ENCODE assay signal across 8 cellular contexts in the genomic region with DNA sequence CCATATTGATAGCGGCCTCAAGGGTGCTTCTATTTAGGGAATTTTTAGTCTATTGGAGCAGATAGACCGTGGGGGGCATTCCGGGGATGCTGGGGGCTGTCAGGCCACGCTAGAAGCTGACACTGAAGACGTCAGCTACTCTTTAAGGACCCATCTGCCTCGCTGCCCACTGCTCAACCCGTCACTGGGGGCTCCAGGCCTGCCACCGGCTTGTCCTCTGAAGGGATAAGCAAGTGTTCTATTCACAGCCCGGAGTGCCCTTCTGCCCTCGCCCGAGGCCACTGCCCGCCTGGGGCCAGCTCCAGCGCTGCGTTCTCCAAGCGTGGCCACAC.
A peak's percentile ranks its signal among the peaks of the same experiment; 100 is the strongest.
DNase-seq lines count a peak whose midpoint lies in the region; ATAC-seq and TF ChIP-seq lines count a peak whose summit lies in the region.

No MANE protein-coding gene starts in this region.

- POLR2A ChIA-PET in RWPE1 (lab: Yijun Ruan, JAX; ENCODE audit: low non-redundant PET), result interaction anchor here (0.6 kb wide), 1 partner anchor 222 kb away, joined by 3 read pairs; no protein-coding TSS in a partner anchor

- DNase-seq in GM20000 (ENCODE audit: low spot score), result peak; percentile 5
- no peak for DNase-seq in RWPE1 (ENCODE audit: low spot score)
- DNase-seq in fibroblast of mammary gland (ENCODE audit: low read depth), result no peak
- no peak for DNase-seq in skeletal muscle cell (ENCODE audit: low read depth)
- no peak for DNase-seq in epidermal melanocyte (ENCODE audit: insufficient read length, low spot score)

- peak overlapping the region; percentile 86 for H3K27ac ChIP-seq in RWPE1

- CTCF ChIA-PET in RWPE1 (lab: Yijun Ruan, JAX), result interaction anchor here (0.6 to 0.9 kb wide), 3 partner anchors 15 to 256 kb away, joined by 3 read pairs; no protein-coding TSS in a partner anchor

- ATAC-seq in GM21447 (IDR thresholded peaks at IDR 0.05; ENCODE audit: unreplicated experiment) (no peak), GM18907 (IDR thresholded peaks at IDR 0.05; ENCODE audit: unreplicated experiment) (no peak), HG02798 (IDR thresholded peaks at IDR 0.05; ENCODE audit: poor library complexity, unreplicated experiment) (no peak)

- TF ChIP-seq CTCF in GM20000 (IDR thresholded peaks at IDR 0.05; ENCODE audit: extremely low read depth, missing control alignments) (no peak), RWPE1 (conservative IDR thresholded peaks at IDR 0.05; ENCODE audit: low read depth) (no peak), fibroblast of mammary gland (conservative IDR thresholded peaks at IDR 0.05; ENCODE audit: control insufficient read depth, insufficient read depth, low read depth, low read length) (no peak)

- peak overlapping the region; percentile 37 for H3K4me3 ChIP-seq in fibroblast of mammary gland (ENCODE audit: control insufficient read depth, low read depth, low read length)
- H3K4me3 ChIP-seq in skeletal muscle cell (ENCODE audit: low read depth, low read length), result peak overlapping the region; percentile 52
